15 cellular contexts compared by ENCODE assay signal in the genomic region with DNA sequence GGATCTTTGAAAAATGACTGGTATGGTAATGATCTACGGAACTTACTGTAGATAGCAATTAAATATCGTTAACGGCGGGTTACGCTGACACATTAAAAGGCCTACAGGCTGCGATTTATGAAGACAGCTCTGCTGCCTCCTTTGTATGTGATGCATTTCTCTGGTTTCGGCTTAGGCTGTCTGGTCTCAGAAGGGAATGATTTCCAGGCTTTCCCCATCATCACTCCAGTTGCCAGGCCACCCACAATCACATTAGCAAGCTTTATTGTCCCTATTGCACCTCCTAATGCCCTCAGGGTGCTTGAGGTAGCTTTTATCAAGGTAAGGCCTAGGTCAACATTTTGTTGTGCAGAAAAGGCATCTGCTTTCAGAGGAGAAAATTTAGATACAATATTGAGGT.
A peak's percentile ranks its signal among the peaks of the same experiment; 100 is the strongest.
DNase-seq lines count a peak whose midpoint lies in the region; ATAC-seq and TF ChIP-seq lines count a peak whose summit lies in the region.
"Had no signal": no experiment of that assay in that cellular context is flagged by ENCODE, and none has a peak within 500 bp of the region (broad histone marks: within the 10 kb centered on the region; RNA-seq: fewer than 3 reads in every experiment).

No MANE protein-coding gene starts in this region.

- intact Hi-C loops in left lung (cut with DNase I) = no loop called here

- H3K27ac ChIP-seq in left lung = no peak overlapping the region
- H3K27ac ChIP-seq: A549, C4-2B had no signal

- ATAC-seq in left lung (no peak), HG03108 (IDR thresholded peaks at IDR 0.05; ENCODE audit: unreplicated experiment) (no peak)
- ATAC-seq: A549, HepG2 had no signal

- H3K27me3 ChIP-seq in left lung = peaks cover 0 to 15% of the 10 kb centered on the region in 2 donors
- H3K27me3 ChIP-seq: BE2C had no signal

- peaks cover 0 to 2% of the 10 kb centered on the region in 2 donors for H3K9me3 ChIP-seq in left lung
- H3K9me3 ChIP-seq: A549, BE2C had no signal

- no peaks in the 10 kb centered on the region for H3K36me3 ChIP-seq in left lung
- H3K36me3 ChIP-seq: BE2C had no signal

- H3K4me1 ChIP-seq in left lung = no peaks in the 10 kb centered on the region
- H3K4me1 ChIP-seq: A549, BE2C had no signal

- H3K4me3 ChIP-seq in left lung = no peak overlapping the region
- H3K4me3 ChIP-seq: A549, GM23338 had no signal

- no peak for TF ChIP-seq CTCF in left lung (IDR thresholded peaks at IDR 0.05)

- peak; percentile 15 for DNase-seq in COR-L47 (lab: John Stamatoyannopoulos, UW)
- DNase-seq in ELF-1 (ENCODE audit: low read depth, low spot score) = peak; percentile 64
- peak; percentile 79 for DNase-seq in NCI-H69 (lab: John Stamatoyannopoulos, UW)
- peak; percentile 54 for DNase-seq in left kidney (ENCODE audit: low read depth, low spot score)
- no peak for DNase-seq in left lung
- DNase-seq in D341Med (ENCODE audit: low spot score) = no peak
- DNase-seq in dedifferentiated amniotic fluid mesenchymal stem cell (ENCODE audit: extremely low spot score) = no peak
- DNase-seq: BE2C; CD4-positive, alpha-beta memory T cell; H9 had no signal

Comparison
In these comparisons a context has a peak if more than half of its experiments do, and no peak if none do; other contexts are left out.
1. DNase-seq: peak in COR-L47 (single experiment), ELF-1 (single experiment), NCI-H69 (single experiment) and left kidney (single experiment); none in left lung (0 of 2), D341Med (single experiment) and dedifferentiated amniotic fluid mesenchymal stem cell (single experiment).